Comparison of ENCODE assay signal across 8 cellular contexts in the genomic region with DNA sequence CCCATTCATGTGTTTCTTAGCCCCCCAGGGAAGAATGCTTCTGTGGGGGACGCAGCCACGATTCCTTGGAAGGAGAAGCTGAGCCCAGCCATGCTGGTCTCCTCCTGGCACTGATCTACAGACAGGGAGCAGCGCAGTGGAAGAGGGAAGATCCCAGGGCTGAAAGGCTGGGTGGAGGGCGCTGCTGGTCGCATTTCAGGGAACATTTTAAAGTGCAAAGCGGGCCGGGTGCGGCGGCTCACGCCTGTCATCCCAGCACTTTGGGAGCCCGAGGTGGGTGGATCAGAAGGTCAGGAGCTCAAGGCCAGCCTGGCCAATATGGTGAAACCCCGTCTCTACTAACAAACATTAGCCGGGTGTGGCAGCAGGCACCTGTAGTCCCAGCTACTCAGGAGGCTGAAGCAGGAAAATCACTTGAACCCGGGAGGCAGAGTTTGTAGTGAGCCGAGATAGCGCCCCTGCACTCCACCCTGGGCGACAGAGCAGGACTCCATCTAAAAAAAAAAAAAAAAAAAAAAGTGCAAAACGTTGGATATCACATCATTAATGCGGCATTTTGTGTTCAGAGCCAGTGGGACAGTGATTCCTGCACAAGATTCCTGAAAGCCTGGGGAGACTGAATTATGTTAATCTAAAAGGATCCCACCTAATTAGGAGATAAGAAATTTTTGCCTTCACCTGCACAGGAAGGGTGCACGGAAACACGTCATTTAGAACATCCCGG. TPM values are rescaled to one million over a fixed set of nuclear protein-coding genes. Genes with fewer than 3 reads are reported as not detected.
DNase-seq lines count a peak whose midpoint lies in the region; ATAC-seq and TF ChIP-seq lines count a peak whose summit lies in the region.

No MANE protein-coding gene starts in this region.

- H3K27me3 ChIP-seq in tibial nerve: no peaks in the 10 kb centered on the region

- H3K27ac ChIP-seq in tibial nerve: peak overlapping the region; percentile 52 to 90 (median 81)

- no peak for TF ChIP-seq CTCF in tibial nerve (IDR thresholded peaks at IDR 0.05)

- TF ChIP-seq EP300 in tibial nerve (IDR thresholded peaks at IDR 0.05): no peak

- H3K36me3 ChIP-seq in tibial nerve: peaks cover 0 to 29% (median 5%) of the 10 kb centered on the region in 3 donors

- H3K36me3 Mint-ChIP-seq in activated naive CD4-positive, alpha-beta T cell treated with anti-CD3 and anti-CD28 coated beads, Interleukin-2, amount 50 U/mL, for 72 hours: no peaks in the 10 kb centered on the region

- ATAC-seq in activated naive CD4-positive, alpha-beta T cell treated with anti-CD3 and anti-CD28 coated beads, Interleukin-2, amount 50 U/mL, for 72 hours: peak; percentile 1 to 55
- ATAC-seq in left lobe of liver: peak; percentile 36

- peak; percentile 61 for DNase-seq in activated effector memory CD4-positive, alpha-beta T cell treated with anti-CD3 and anti-CD28 coated beads, Interleukin-2, amount 50 U/mL, for 16 hours
- no peak for DNase-seq in activated effector memory CD4-positive, alpha-beta T cell treated with Interleukin-2 at 50 U/mL for 16 hours
- no peak for DNase-seq in activated naive CD4-positive, alpha-beta T cell treated with anti-CD3 and anti-CD28 coated beads, Interleukin-2, amount 50 U/mL, for 72 hours (ENCODE audit: low spot score in 2 of 2)
- DNase-seq in left lobe of liver (ENCODE audit: low spot score): peak; percentile 71
- no peak for DNase-seq in tibial nerve (ENCODE audit: low spot score in 2 of 2)
- no peak for DNase-seq in NCI-H524 (lab: John Stamatoyannopoulos, UW)
- no peak for DNase-seq in SKM-1 (lab: John Stamatoyannopoulos, UW; ENCODE audit: unreplicated experiment)
- no peak for DNase-seq in NCI-H1105 (lab: John Stamatoyannopoulos, UW)

- peaks cover 0 to 43% (median 27%) of the 10 kb centered on the region in 4 donors for H3K4me1 ChIP-seq in tibial nerve

- WGBS in tibial nerve, 2 donors: 43 to 49% methylated on average over 18 to 22 of the region's 22 CpGs

- no peaks in the 10 kb centered on the region for H3K9me3 ChIP-seq in tibial nerve

- no peaks in the 10 kb centered on the region for H3K9me3 Mint-ChIP-seq in activated naive CD4-positive, alpha-beta T cell treated with anti-CD3 and anti-CD28 coated beads, Interleukin-2, amount 50 U/mL, for 72 hours

- peak overlapping the region; percentile 78 to 97 (median 92) for H3K4me3 ChIP-seq in tibial nerve

- no peak for TF ChIP-seq POLR2A in tibial nerve (IDR thresholded peaks at IDR 0.05)

- H3K27ac Mint-ChIP-seq in activated naive CD4-positive, alpha-beta T cell treated with anti-CD3 and anti-CD28 coated beads, Interleukin-2, amount 50 U/mL, for 72 hours: peak overlapping the region; percentile 79 to 95

RNA-seq across cellular contexts. Expression of a gene that starts 0.6 kb away (rescaled TPM):
- 10 to 100 TPM in 1 of 2 donors, 1 to 10 TPM in 1; 9.7 to 18.5 TPM for total RNA-seq in activated naive CD4-positive, alpha-beta T cell treated with anti-CD3 and anti-CD28 coated beads, Interleukin-2, amount 50 U/mL, for 72 hours
- total RNA-seq in left lobe of liver (16.5 TPM), tibial nerve (10 to 100 TPM; 30.6 to 46.3 (median 40.2) TPM)

RNA-seq across cellular contexts. Expression of a gene that starts 43.9 kb away (rescaled TPM):
- total RNA-seq in activated naive CD4-positive, alpha-beta T cell treated with anti-CD3 and anti-CD28 coated beads, Interleukin-2, amount 50 U/mL, for 72 hours: 10 to 100 TPM in 1 of 2 donors, 1 to 10 TPM in 1; 6.2 to 13.2 TPM
- 101 TPM for total RNA-seq in left lobe of liver
- total RNA-seq in tibial nerve: 10 to 100 TPM; 49.5 to 81.2 (median 66.9) TPM

Comparison
In these comparisons a context has a peak if more than half of its experiments do, and no peak if none do; other contexts are left out.
1. DNase-seq: peak in activated effector memory CD4-positive, alpha-beta T cell treated with anti-CD3 and anti-CD28 coated beads, Interleukin-2, amount 50 U/mL, for 16 hours (single experiment) and left lobe of liver (single experiment); none in activated effector memory CD4-positive, alpha-beta T cell treated with Interleukin-2 at 50 U/mL for 16 hours (single experiment), activated naive CD4-positive, alpha-beta T cell treated with anti-CD3 and anti-CD28 coated beads, Interleukin-2, amount 50 U/mL, for 72 hours (0 of 2), tibial nerve (0 of 2), NCI-H524 (0 of 2), SKM-1 (single experiment) and NCI-H1105 (single experiment).